Comparison of ENCODE assay signal across 9 cellular contexts in genomic region chr20:17958326-17959256, GRCh38. TPM values are rescaled to one million over a fixed set of nuclear protein-coding genes. Genes with fewer than 3 reads are reported as not detected.
DNase-seq lines count a peak whose midpoint lies in the region; ATAC-seq and TF ChIP-seq lines count a peak whose summit lies in the region.
"Had no signal": no experiment of that assay in that cellular context is flagged by ENCODE, and none has a peak within 500 bp of the region (broad histone marks: within the 10 kb centered on the region; RNA-seq: fewer than 3 reads in every experiment).

No MANE protein-coding gene starts in this region.

- POLR2A ChIA-PET in HCT116 (lab: Charles Lee): interaction anchor here (1.9 kb wide), 1 partner anchor 9 kb away, joined by 7 read pairs; the partner anchor contains the start of gene SNX5

- H3K9me2 ChIP-seq in HCT116 (ENCODE audit: insufficient read depth): no peaks in the 10 kb centered on the region

- BruUV-seq in HCT116 (replicated peaks; lab: Mats Ljungman, UMichigan): no TSS peak

- H3K27me3 ChIP-seq in HCT116 (ENCODE audit: insufficient read depth, low read length) (no peaks in the 10 kb centered on the region), fibroblast of lung (ENCODE audit: control insufficient read depth, insufficient read depth, low read length) (no peaks in the 10 kb centered on the region), skeletal muscle satellite cell (ENCODE audit: control insufficient read depth, insufficient read depth, low read length) (no peaks in the 10 kb centered on the region)

- no peaks in the 10 kb centered on the region for H3K27me3 Mint-ChIP-seq in T-helper 17 cell

- H3K36me3 ChIP-seq in HCT116 (ENCODE audit: control insufficient read depth in 1 of 2, insufficient read depth in 2 of 2, low read length in 2 of 2): peaks cover 32 to 45% of the 10 kb centered on the region in 2 experiments; a peak in 3 of 4 replicates
- peaks cover 7% of the 10 kb centered on the region for H3K36me3 ChIP-seq in fibroblast of lung (ENCODE audit: control insufficient read depth, insufficient read depth, low read length)
- H3K36me3 ChIP-seq in skeletal muscle satellite cell (ENCODE audit: insufficient read depth, low read length): peaks cover 37% of the 10 kb centered on the region

- TF ChIP-seq POLR2A in HCT116 (IDR thresholded peaks at IDR 0.05; ENCODE audit: borderline replicate concordance, extremely low read depth, insufficient read depth, insufficient read length): no peak

- intact Hi-C loops in HCT116 (cut with micrococcal nuclease): no loop called here

- H3K9ac ChIP-seq in HCT116 (ENCODE audit: low read length) (0 out of 2 replicates have a peak overlapping the region, but pooled peaks have one; percentile 3), fibroblast of lung (ENCODE audit: insufficient read depth, low read length) (no peak overlapping the region), skeletal muscle satellite cell (ENCODE audit: low read depth, low read length) (peak overlapping the region; percentile 3)

- peak overlapping the region; percentile 97 for H3K27ac Mint-ChIP-seq in T-helper 17 cell

- no peaks in the 10 kb centered on the region for H3K9me3 ChIP-seq in HCT116 (ENCODE audit: control insufficient read depth in 1 of 2, insufficient read depth in 1 of 2, low read depth in 1 of 2, low read length in 2 of 2)
- no peaks in the 10 kb centered on the region for H3K9me3 ChIP-seq in T-helper 17 cell (ENCODE audit: control insufficient read depth, low read length, poor library complexity, severe bottlenecking)
- H3K9me3 ChIP-seq in fibroblast of lung (ENCODE audit: control insufficient read depth, insufficient read depth, low read depth, low read length): no peaks in the 10 kb centered on the region
- no peaks in the 10 kb centered on the region for H3K9me3 ChIP-seq in skeletal muscle satellite cell (replicated peaks; ENCODE audit: low read length)

- ATAC-seq in HCT116 (no peak), T-helper 17 cell (peak; percentile 17), GM21515 (IDR thresholded peaks at IDR 0.05; ENCODE audit: unreplicated experiment) (no peak), GM21381 (IDR thresholded peaks at IDR 0.05; ENCODE audit: unreplicated experiment) (no peak), HG03439 (IDR thresholded peaks at IDR 0.05; ENCODE audit: unreplicated experiment) (no peak)

- H3K79me2 ChIP-seq in HCT116 (ENCODE audit: insufficient read depth, low read length): peaks cover 100% of the 10 kb centered on the region
- peaks cover 100% of the 10 kb centered on the region for H3K79me2 ChIP-seq in fibroblast of lung (ENCODE audit: control insufficient read depth, insufficient read depth, low read length)

- H3K4me1 Mint-ChIP-seq in T-helper 17 cell: peaks cover 53% of the 10 kb centered on the region

- CTCF ChIA-PET in HCT116 (lab: Charles Lee): interaction anchor here (1.3 kb wide), 1 partner anchor 277 kb away, joined by 5 read pairs; the partner anchor contains the start of gene RRBP1

- H3K36me3 Mint-ChIP-seq in T-helper 17 cell (ENCODE audit: low read depth): peaks cover 2% of the 10 kb centered on the region

- H3K27ac ChIP-seq in HCT116 (ENCODE audit: low read depth, low read length) (peak overlapping the region; percentile 16), fibroblast of lung (ENCODE audit: insufficient read depth, low read length) (peak overlapping the region; percentile 55)

- TF ChIP-seq RAD21 in HCT116 (IDR thresholded peaks at IDR 0.05; ENCODE audit: low read depth): no peak

- H2AFZ ChIP-seq in HCT116 (ENCODE audit: low read depth, low read length, poor library complexity, severe bottlenecking) (no peak overlapping the region), fibroblast of lung (ENCODE audit: low read length) (no peak overlapping the region)

- no peak overlapping the region for H3K4me3 ChIP-seq in HCT116 (replicated peaks in 1 of 2; ENCODE audit: low read depth in 1 of 2, low read length in 2 of 2)
- H3K4me3 ChIP-seq in fibroblast of lung (replicated peaks in 1 of 4; ENCODE audit: control extremely low read depth in 1 of 4, insufficient read depth in 1 of 4, low read depth in 3 of 4, low read length in 4 of 4): no peak overlapping the region
- H3K4me3 ChIP-seq in skeletal muscle satellite cell (ENCODE audit: low read length): no peak overlapping the region

- TF ChIP-seq CTCF in HCT116 (IDR thresholded peaks at IDR 0.05 in 2 of 3, conservative IDR thresholded peaks at IDR 0.05 in 1 of 3; ENCODE audit: borderline replicate concordance in 1 of 3, insufficient read depth in 1 of 3, low read depth in 2 of 3, low read length in 2 of 3) (no peak), fibroblast of lung (conservative IDR thresholded peaks at IDR 0.05 in 1 of 2, IDR thresholded peaks at IDR 0.05 in 1 of 2; ENCODE audit: low read depth in 1 of 2, low read length in 2 of 2) (peak in 1 of 2 donors; percentile 44)

- H3K4me3 Mint-ChIP-seq in T-helper 17 cell: peak overlapping the region; percentile 78

- RAD21 ChIA-PET in HCT116 (lab: Charles Lee; ENCODE audit: low non-redundant PET in 1 of 2, low total read pairs in 2 of 2, uncharacterized antibody in 2 of 2, unreplicated experiment in 2 of 2): interaction anchor here in 1 of 2 experiments (0.7 kb wide), 2 partner anchors 21 to 321 kb away, joined by 3 read pairs; no protein-coding TSS in a partner anchor

- H4K20me1 ChIP-seq in HCT116 (ENCODE audit: insufficient read depth) (peaks cover 66% of the 10 kb centered on the region; the same call in 1 of the 2 replicates), fibroblast of lung (ENCODE audit: control insufficient read depth, extremely low read depth, insufficient read depth, low read length) (peaks cover 2% of the 10 kb centered on the region)

- H3K4me1 ChIP-seq in HCT116 (ENCODE audit: control insufficient read depth in 1 of 2, insufficient read depth in 2 of 2, low read length in 2 of 2) (peaks cover 3 to 27% of the 10 kb centered on the region in 2 experiments; a peak in 3 of 4 replicates), fibroblast of lung (ENCODE audit: control insufficient read depth, extremely low read depth, insufficient read depth, low read length) (peaks cover 22% of the 10 kb centered on the region), skeletal muscle satellite cell (ENCODE audit: control insufficient read depth, insufficient read depth, low read length) (peaks cover 59% of the 10 kb centered on the region)

- H3K4me2 ChIP-seq in HCT116 (ENCODE audit: low read length): no peak overlapping the region
- H3K4me2 ChIP-seq in fibroblast of lung (ENCODE audit: extremely low read depth, insufficient read depth, low read length): peak overlapping the region; percentile 25
- peak overlapping the region; percentile 50 for H3K4me2 ChIP-seq in skeletal muscle satellite cell (ENCODE audit: low read length)

- DNase-seq in HCT116 (ENCODE audit: low read depth, low spot score) (no peak), T-helper 17 cell (no peak), fibroblast of lung (ENCODE audit: low read depth in 2 of 2) (peak; percentile 55 to 71), NCI-H446 treated with DMSO at 0.1 percent for 48 hours (lab: John Stamatoyannopoulos, UW) (no peak)
- DNase-seq: NK-92 treated with Interleukin-12 subunit alpha and Interleukin-12 subunit beta, amount 100 ng/mL, for 24 hours had no signal

TF ChIP-seq in HCT116, 20 proteins besides CTCF, POLR2A, EP300 and RAD21:
- TF ChIP-seq ATF3 (IDR thresholded peaks at IDR 0.05): no peak
- TF ChIP-seq EGR1 (IDR thresholded peaks at IDR 0.05; ENCODE audit: low read depth): no peak

RNA-seq across cellular contexts. Expression of gene SNX5, which starts 10.0 kb away (rescaled TPM):
- total RNA-seq in HCT116 (2021; ENCODE audit: unreplicated experiment) (159 TPM), T-helper 17 cell (10 to 100 TPM; 63.8 to 71.5 TPM), fibroblast of lung (122 and 127 TPM in 2 replicates)
- polyA plus RNA-seq in HCT116 (2012): 85.0 and 93.2 TPM in 2 replicates
- 73.5 and 76.7 TPM in 2 replicates for polyA plus RNA-seq in fibroblast of lung
- polyA plus RNA-seq in fibroblast of lung (2012): 67.1 and 74.4 TPM in 2 replicates
- polyA minus RNA-seq in fibroblast of lung (ENCODE audit: low replicate concordance): 28.0 and 31.7 TPM in 2 replicates
- total RNA-seq in skeletal muscle satellite cell (2012; rRNA removed): 109 and 122 TPM in 2 replicates

RNA-seq across cellular contexts. Expression of gene MGME1, which starts 10.2 kb away (rescaled TPM):
- total RNA-seq in HCT116 (2021; ENCODE audit: unreplicated experiment): 37.1 TPM
- polyA plus RNA-seq in HCT116 (2012): 20.1 and 25.3 TPM in 2 replicates
- total RNA-seq in T-helper 17 cell: 10 to 100 TPM; 10.6 to 10.9 TPM
- total RNA-seq in fibroblast of lung: 5.4 and 11.9 TPM in 2 replicates
- 11.5 and 11.7 TPM in 2 replicates for polyA plus RNA-seq in fibroblast of lung
- polyA plus RNA-seq in fibroblast of lung (2012): 9.5 and 11.8 TPM in 2 replicates
- 2.3 TPM in 1 of 2 replicates, not detected in the other for polyA minus RNA-seq in fibroblast of lung (ENCODE audit: low replicate concordance)
- total RNA-seq in skeletal muscle satellite cell (2012; rRNA removed): 6.6 and 12.5 TPM in 2 replicates

Comparison
In these comparisons a context has a peak if more than half of its experiments do, and no peak if none do; other contexts are left out.
1. DNase-seq: peak in fibroblast of lung (2 of 2); none in HCT116 (single experiment), T-helper 17 cell (0 of 3) and NCI-H446 treated with DMSO at 0.1 percent for 48 hours (single experiment).